13 cellular contexts compared by ENCODE assay signal in genomic region chr10:13776861-13777301, GRCh38.
DNase-seq lines count a peak whose midpoint lies in the region; ATAC-seq, FAIRE-seq and TF ChIP-seq lines count a peak whose summit lies in the region.
"Had no signal": no experiment of that assay in that cellular context is flagged by ENCODE, and none has a peak within 500 bp of the region (broad histone marks: within the 10 kb centered on the region; RNA-seq: fewer than 3 reads in every experiment).

No MANE protein-coding gene starts in this region.

- H3K27ac ChIP-seq in RWPE2 (ENCODE audit: poor library complexity, severe bottlenecking) (peak overlapping the region; percentile 53), adrenal gland (no peak overlapping the region)

- peaks cover 15 to 32% of the 10 kb centered on the region in 2 donors for H3K27me3 Mint-ChIP-seq in T-cell

- H3K4me3 ChIP-seq in RWPE2 (ENCODE audit: severe bottlenecking) = no peak overlapping the region
- H3K4me3 ChIP-seq in adrenal gland = no peak overlapping the region
- H3K4me3 ChIP-seq: smooth muscle cell had no signal

- H3K27me3 ChIP-seq in RWPE2 (ENCODE audit: insufficient read depth, poor library complexity, severe bottlenecking) (no peaks in the 10 kb centered on the region), adrenal gland (no peaks in the 10 kb centered on the region)

- intact Hi-C loops in adrenal gland (cut with DNase I) = loop anchor here in 1 of 2 donors (5.0 to 10.0 kb wide), 2 partner anchors 115 to 412 kb away; no protein-coding TSS in a partner anchor

- ATAC-seq in GM18498 (IDR thresholded peaks at IDR 0.05; ENCODE audit: unreplicated experiment) (peak; percentile 63), HG02759 (IDR thresholded peaks at IDR 0.05; ENCODE audit: unreplicated experiment) (peak; percentile 71), RWPE2 (ENCODE audit: low read depth) (peak; percentile 23; the same call in 2 of the 3 replicates), T-cell (replicated peaks in 1 of 4) (no peak)
- ATAC-seq: effector memory CD8-positive, alpha-beta T cell; stimulated activated naive CD8-positive, alpha-beta T cell treated with anti-CD3 and anti-CD28 coated beads, Interleukin-15, amount 100 ng/mL, for 72 hours had no signal

- CTCF ChIA-PET in T-cell (lab: Charles Lee) = interaction anchor here (0.6 to 1.4 kb wide), 7 partner anchors 10 to 1073 kb away, joined by 3 to 18 read pairs (median 4); no protein-coding TSS in a partner anchor

- no peak overlapping the region for H3K27ac Mint-ChIP-seq in T-cell
- H3K27ac Mint-ChIP-seq: effector memory CD8-positive, alpha-beta T cell; stimulated activated naive CD8-positive, alpha-beta T cell treated with anti-CD3 and anti-CD28 coated beads, Interleukin-15, amount 100 ng/mL, for 72 hours had no signal

- no peak for FAIRE-seq in H54 (lab: Jason Lieb, UNC)

- TF ChIP-seq CTCF in RWPE2 (IDR thresholded peaks at IDR 0.05; ENCODE audit: poor library complexity, severe bottlenecking) (no peak), adrenal gland (IDR thresholded peaks at IDR 0.05) (no peak)

- H3K9me3 ChIP-seq in RWPE2 (ENCODE audit: severe bottlenecking) = no peaks in the 10 kb centered on the region
- no peaks in the 10 kb centered on the region for H3K9me3 ChIP-seq in adrenal gland (replicated peaks in 1 of 3)

- no peak for TF ChIP-seq POLR2A in adrenal gland (IDR thresholded peaks at IDR 0.05)
- no peak for TF ChIP-seq POLR2A in H54 (IDR thresholded peaks at IDR 0.05; ENCODE audit: low read depth, low read length)

- no peaks in the 10 kb centered on the region for H3K9me3 Mint-ChIP-seq in T-cell
- H3K9me3 Mint-ChIP-seq: effector memory CD8-positive, alpha-beta T cell; stimulated activated naive CD8-positive, alpha-beta T cell treated with anti-CD3 and anti-CD28 coated beads, Interleukin-15, amount 100 ng/mL, for 72 hours had no signal

- DNase-seq in RWPE2 (ENCODE audit: low spot score) (no peak), kidney tubule cell (ENCODE audit: low spot score) (peak; percentile 66), T-cell (no peak), adrenal gland (no peak), NCI-H146 treated with DMSO at 0.1 percent for 48 hours (lab: John Stamatoyannopoulos, UW; ENCODE audit: unreplicated experiment) (no peak), H54 (ENCODE audit: insufficient read length, low spot score) (no peak)
- DNase-seq: effector memory CD8-positive, alpha-beta T cell; MM.1S; stimulated activated naive CD8-positive, alpha-beta T cell treated with anti-CD3 and anti-CD28 coated beads, Interleukin-15, amount 100 ng/mL, for 72 hours; SW 1271 had no signal

- WGBS in adrenal gland, 4 donors = 44 to 56% (median 49%) methylated on average over 5 to 6 of the region's 6 CpGs

- H3K4me1 ChIP-seq in RWPE2 (ENCODE audit: insufficient read depth, poor library complexity, severe bottlenecking) (peaks cover 31% of the 10 kb centered on the region), adrenal gland (replicated peaks in 1 of 2) (no peaks in the 10 kb centered on the region)

- POLR2A ChIA-PET in T-cell (lab: Charles Lee) = interaction anchor here in 1 of 2 donors (0.6 kb wide), 2 partner anchors 241 to 1708 kb away, joined by 5 to 6 read pairs; no protein-coding TSS in a partner anchor

- H3K4me1 Mint-ChIP-seq in T-cell = peaks cover 0 to 7% (median 4%) of the 10 kb centered on the region in 3 donors
- H3K4me1 Mint-ChIP-seq: stimulated activated naive CD8-positive, alpha-beta T cell treated with anti-CD3 and anti-CD28 coated beads, Interleukin-15, amount 100 ng/mL, for 72 hours had no signal

- no peak overlapping the region for H3K4me3 Mint-ChIP-seq in T-cell
- H3K4me3 Mint-ChIP-seq: effector memory CD8-positive, alpha-beta T cell; stimulated activated naive CD8-positive, alpha-beta T cell treated with anti-CD3 and anti-CD28 coated beads, Interleukin-15, amount 100 ng/mL, for 72 hours had no signal

- no peaks in the 10 kb centered on the region for H3K36me3 Mint-ChIP-seq in T-cell

- H3K36me3 ChIP-seq in RWPE2 (ENCODE audit: low read depth) (no peaks in the 10 kb centered on the region), adrenal gland (replicated peaks in 1 of 2) (no peaks in the 10 kb centered on the region)

Comparison
In these comparisons a context has a peak if more than half of its experiments do, and no peak if none do; other contexts are left out.
1. ATAC-seq: peak in GM18498 (single experiment), HG02759 (single experiment) and RWPE2 (single experiment); none in T-cell (0 of 4).